23 cellular contexts compared by ENCODE assay signal in genomic region chr16:71775949-71776348, GRCh38. TPM values are rescaled to one million over a fixed set of nuclear protein-coding genes. Genes with fewer than 3 reads are reported as not detected.
A peak's percentile ranks its signal among the peaks of the same experiment; 100 is the strongest.
DNase-seq lines count a peak whose midpoint lies in the region; ATAC-seq and TF ChIP-seq lines count a peak whose summit lies in the region.
"Had no signal": no experiment of that assay in that cellular context is flagged by ENCODE, and none has a peak within 500 bp of the region (broad histone marks: within the 10 kb centered on the region; RNA-seq: fewer than 3 reads in every experiment).

No MANE protein-coding gene starts in this region.

- no peaks in the 10 kb centered on the region for H3K9me3 ChIP-seq in naive thymus-derived CD4-positive, alpha-beta T cell (ENCODE audit: control insufficient read depth in 2 of 3, low read length in 3 of 3)
- H3K9me3 ChIP-seq in uterus, result no peaks in the 10 kb centered on the region
- H3K9me3 ChIP-seq: left ventricle myocardium inferior, MG63, ovary had no signal

- intact Hi-C loops in activated CD4-positive, alpha-beta T cell treated with anti-CD3 and anti-CD28 coated beads for 36 hours (cut with DNase I, micrococcal nuclease), result no loop called here
- intact Hi-C loops in naive thymus-derived CD4-positive, alpha-beta T cell (cut with micrococcal nuclease), result no loop called here
- intact Hi-C loops in uterus (cut with DNase I; ENCODE audit: low total_unique reads), result no loop called here

- H3K36me3 Mint-ChIP-seq in activated CD4-positive, alpha-beta T cell treated with anti-CD3 and anti-CD28 coated beads for 36 hours (ENCODE audit: low read depth), result peaks cover 31% of the 10 kb centered on the region
- peaks cover 30% of the 10 kb centered on the region for H3K36me3 Mint-ChIP-seq in T-cell
- peaks cover 0 to 13% (median 4%) of the 10 kb centered on the region in 5 donors for H3K36me3 Mint-ChIP-seq in naive thymus-derived CD4-positive, alpha-beta T cell

- POLR2A ChIA-PET in activated CD4-positive, alpha-beta T cell treated with anti-CD3 and anti-CD28 coated beads for 36 hours (lab: Charles Lee), result interaction anchor here (0.6 to 0.7 kb wide), 2 partner anchors 19 to 365 kb away, joined by 3 read pairs; no protein-coding TSS in a partner anchor
- POLR2A ChIA-PET in T-cell (lab: Charles Lee), result interaction anchor here (0.7 to 1.0 kb wide), 2 partner anchors 109 to 703 kb away, joined by 3 to 6 read pairs; no protein-coding TSS in a partner anchor
- POLR2A ChIA-PET in naive thymus-derived CD4-positive, alpha-beta T cell (lab: Charles Lee), result interaction anchor here (0.7 to 1.5 kb wide), 2 partner anchors 33 to 176 kb away, joined by 3 read pairs; partner anchors contain the start of gene AP1G1

- H3K27me3 ChIP-seq in naive thymus-derived CD4-positive, alpha-beta T cell (ENCODE audit: control insufficient read depth in 2 of 2, insufficient read depth in 2 of 2, low read length in 2 of 2), result no peaks in the 10 kb centered on the region
- H3K27me3 ChIP-seq in uterus, result no peaks in the 10 kb centered on the region
- H3K27me3 ChIP-seq: MG63, ovary had no signal

- H3K27ac ChIP-seq in naive thymus-derived CD4-positive, alpha-beta T cell (ENCODE audit: low read depth, low read length), result no peak overlapping the region
- no peak overlapping the region for H3K27ac ChIP-seq in substantia nigra (ENCODE audit: low read depth, low read length, poor library complexity, severe bottlenecking)
- no peak overlapping the region for H3K27ac ChIP-seq in uterus
- H3K27ac ChIP-seq: epithelial cell of prostate, left ventricle myocardium inferior, ovary had no signal

- no peak for DNase-seq in activated CD4-positive, alpha-beta T cell treated with anti-CD3 and anti-CD28 coated beads for 36 hours
- DNase-seq in activated CD4-positive, alpha-beta T cell treated with anti-CD3 and anti-CD28 coated beads for 4 hours, result no peak
- DNase-seq in T-cell, result no peak
- no peak for DNase-seq in naive thymus-derived CD4-positive, alpha-beta T cell
- no peak for DNase-seq in substantia nigra (lab: John Stamatoyannopoulos, UW)
- DNase-seq in uterus, result no peak
- DNase-seq: 8988T; activated CD4-positive, alpha-beta T cell treated with anti-CD3 and anti-CD28 coated beads, Interleukin-2, amount 50 U/mL, for 1 hour; cortex of kidney; left ventricle myocardium inferior; MG63; NCI-H1930; NCI-H510A; OCI-M1; ovary; stimulated activated CD4-positive, alpha-beta T cell treated with anti-CD3 and anti-CD28 coated beads, Interleukin-4, amount 100 ng/mL, for 24 hours; trophoblast cell had no signal

- no peak overlapping the region for H3K4me3 Mint-ChIP-seq in activated CD4-positive, alpha-beta T cell treated with anti-CD3 and anti-CD28 coated beads for 36 hours
- no peak overlapping the region for H3K4me3 Mint-ChIP-seq in T-cell
- peak overlapping the region in 1 of 10 donors; percentile 30 for H3K4me3 Mint-ChIP-seq in naive thymus-derived CD4-positive, alpha-beta T cell
- H3K4me3 Mint-ChIP-seq: CD14-positive monocyte had no signal

- TF ChIP-seq POLR2A in uterus (IDR thresholded peaks at IDR 0.05), result no peak

- no peaks in the 10 kb centered on the region for H3K9me3 Mint-ChIP-seq in activated CD4-positive, alpha-beta T cell treated with anti-CD3 and anti-CD28 coated beads for 36 hours (ENCODE audit: low read depth)
- no peaks in the 10 kb centered on the region for H3K9me3 Mint-ChIP-seq in T-cell
- H3K9me3 Mint-ChIP-seq in naive thymus-derived CD4-positive, alpha-beta T cell, result no peaks in the 10 kb centered on the region

- H3K36me3 ChIP-seq in naive thymus-derived CD4-positive, alpha-beta T cell (ENCODE audit: control insufficient read depth in 2 of 3, insufficient read depth in 3 of 3, low read length in 3 of 3), result peaks cover 0 to 43% (median 13%) of the 10 kb centered on the region in 3 experiments
- H3K36me3 ChIP-seq in uterus, result no peaks in the 10 kb centered on the region
- H3K36me3 ChIP-seq: ovary had no signal

- ATAC-seq in activated CD4-positive, alpha-beta T cell treated with anti-CD3 and anti-CD28 coated beads for 36 hours, result peak; percentile 36
- ATAC-seq in GM18861 (IDR thresholded peaks at IDR 0.05; ENCODE audit: unreplicated experiment) (peak; percentile 69), T-cell (replicated peaks in 1 of 4) (no peak), HG03354 (IDR thresholded peaks at IDR 0.05; ENCODE audit: poor library complexity, severe bottlenecking, unreplicated experiment) (no peak)
- ATAC-seq in naive thymus-derived CD4-positive, alpha-beta T cell, result no peak
- ATAC-seq: HCT116, HepG2 had no signal

- no peaks in the 10 kb centered on the region for H3K27me3 Mint-ChIP-seq in activated CD4-positive, alpha-beta T cell treated with anti-CD3 and anti-CD28 coated beads for 36 hours
- no peaks in the 10 kb centered on the region for H3K27me3 Mint-ChIP-seq in T-cell
- H3K27me3 Mint-ChIP-seq in naive thymus-derived CD4-positive, alpha-beta T cell, result no peaks in the 10 kb centered on the region

- peaks cover 36% of the 10 kb centered on the region for H3K4me1 Mint-ChIP-seq in activated CD4-positive, alpha-beta T cell treated with anti-CD3 and anti-CD28 coated beads for 36 hours
- peaks cover 24 to 40% (median 34%) of the 10 kb centered on the region in 3 donors for H3K4me1 Mint-ChIP-seq in T-cell
- H3K4me1 Mint-ChIP-seq in naive thymus-derived CD4-positive, alpha-beta T cell, result peaks cover 8 to 44% (median 26%) of the 10 kb centered on the region in 7 donors
- H3K4me1 Mint-ChIP-seq: CD14-positive monocyte had no signal

- peak overlapping the region; percentile 80 for H3K27ac Mint-ChIP-seq in activated CD4-positive, alpha-beta T cell treated with anti-CD3 and anti-CD28 coated beads for 36 hours
- H3K27ac Mint-ChIP-seq in T-cell, result peak overlapping the region; percentile 70 to 73
- peak overlapping the region in 8 of 9 donors; percentile 2 to 73 (median 56) for H3K27ac Mint-ChIP-seq in naive thymus-derived CD4-positive, alpha-beta T cell

- TF ChIP-seq CTCF in uterus (IDR thresholded peaks at IDR 0.05), result no peak

- no peaks in the 10 kb centered on the region for H3K4me1 ChIP-seq in naive thymus-derived CD4-positive, alpha-beta T cell (ENCODE audit: control insufficient read depth in 2 of 2, insufficient read depth in 2 of 2, low read length in 2 of 2)
- no peaks in the 10 kb centered on the region for H3K4me1 ChIP-seq in uterus

- no peak overlapping the region for H3K4me3 ChIP-seq in naive thymus-derived CD4-positive, alpha-beta T cell (ENCODE audit: low read length)
- no peak overlapping the region for H3K4me3 ChIP-seq in uterus
- H3K4me3 ChIP-seq: left ventricle myocardium inferior, MG63, ovary had no signal

- CTCF ChIA-PET in activated CD4-positive, alpha-beta T cell treated with anti-CD3 and anti-CD28 coated beads for 36 hours (lab: Charles Lee), result interaction anchor here (0.5 to 1.4 kb wide), 5 partner anchors 9 to 186 kb away, joined by 3 to 4 read pairs (median 3); no protein-coding TSS in a partner anchor
- CTCF ChIA-PET in T-cell (lab: Charles Lee), result interaction anchor here in 1 of 2 donors (0.7 kb wide), 2 partner anchors 10 to 33 kb away, joined by 3 to 5 read pairs; partner anchors contain the start of gene AP1G1
- CTCF ChIA-PET in naive thymus-derived CD4-positive, alpha-beta T cell (lab: Charles Lee), result interaction anchor here (1.4 kb wide), 1 partner anchor 185 kb away, joined by 3 read pairs; no protein-coding TSS in a partner anchor

RNA-seq across cellular contexts. Expression of gene AP1G1, which starts 32.7 kb away (rescaled TPM):
- 10 to 100 TPM; 65.5 to 68.8 TPM for total RNA-seq in activated CD4-positive, alpha-beta T cell treated with anti-CD3 and anti-CD28 coated beads for 36 hours
- total RNA-seq in T-cell (100 to 1,000 TPM in 3 of 5 donors, 10 to 100 TPM in 2; 96.6 to 152 (median 101) TPM), uterus (100 to 1,000 TPM in 1 of 4 donors, 10 to 100 TPM in 3; 32.5 to 125 (median 56.4) TPM)
- total RNA-seq in naive thymus-derived CD4-positive, alpha-beta T cell, result 100 to 1,000 TPM in 2 of 5 experiments, 10 to 100 TPM in 3; 95.3 to 147 (median 100.0) TPM
- polyA plus RNA-seq in naive thymus-derived CD4-positive, alpha-beta T cell, result 10 to 100 TPM in 1 of 2 donors, 1 to 10 TPM in 1; 6.7 to 12.8 TPM

RNA-seq across cellular contexts. Expression of gene PHLPP2, which starts 51.4 kb away (rescaled TPM):
- total RNA-seq in activated CD4-positive, alpha-beta T cell treated with anti-CD3 and anti-CD28 coated beads for 36 hours, result 10 to 100 TPM in 1 of 2 experiments, 1 to 10 TPM in 1; 8.8 to 11.2 TPM
- total RNA-seq in T-cell, result 1 to 10 TPM; 7.6 to 9.9 (median 9.3) TPM
- 10 to 100 TPM in 1 of 5 experiments, 1 to 10 TPM in 4; 6.3 to 10.6 (median 7.5) TPM for total RNA-seq in naive thymus-derived CD4-positive, alpha-beta T cell
- polyA plus RNA-seq in naive thymus-derived CD4-positive, alpha-beta T cell, result 1 to 10 TPM; 1.5 to 2.2 TPM
- 10 to 100 TPM in 2 of 4 donors, 1 to 10 TPM in 2; 2.0 to 22.3 (median 10.7) TPM for total RNA-seq in uterus

Comparison
In these comparisons a context has a peak if more than half of its experiments do, and no peak if none do; other contexts are left out.
1. ATAC-seq: peak in activated CD4-positive, alpha-beta T cell treated with anti-CD3 and anti-CD28 coated beads for 36 hours (single experiment) and GM18861 (single experiment); none in T-cell (0 of 4), naive thymus-derived CD4-positive, alpha-beta T cell (single experiment) and HG03354 (single experiment).
2. Peak in every context shown above with its lines, with median percentiles within 50 percentile points of each other: H3K27ac Mint-ChIP-seq.